In the genomic region with DNA sequence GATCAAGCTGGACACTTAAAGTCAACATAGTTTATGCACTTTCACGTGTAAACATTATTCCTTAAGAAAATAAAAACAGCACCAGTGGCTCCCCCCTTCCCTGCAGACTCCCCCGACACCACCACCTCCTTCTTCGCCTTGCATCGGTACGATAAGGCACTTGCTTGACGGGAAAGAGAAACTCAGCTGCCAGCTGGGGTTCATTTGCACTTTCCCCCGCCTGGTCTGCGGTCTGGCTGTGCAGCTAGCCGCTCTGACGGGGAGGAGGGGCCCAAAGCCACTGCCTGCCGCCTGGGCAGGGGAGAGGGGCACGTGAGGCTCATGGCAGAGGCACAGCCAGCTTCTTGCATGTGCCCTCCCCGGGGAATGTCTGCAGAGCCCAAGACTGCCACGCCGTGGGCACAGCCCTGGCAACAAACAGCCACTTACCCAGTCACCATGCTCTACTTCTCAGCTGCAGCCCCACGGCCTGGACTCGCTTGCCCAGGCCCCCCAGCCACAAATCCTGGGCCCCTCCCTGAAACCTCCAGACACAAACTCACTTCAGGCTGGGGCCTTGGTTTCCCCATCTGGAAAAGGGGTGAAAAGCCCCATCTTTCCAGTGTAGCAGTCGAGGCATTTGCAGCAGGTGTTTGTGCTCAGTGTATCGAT, we compare ENCODE assay signal across 9 cellular contexts. TPM values are rescaled to one million over a fixed set of nuclear protein-coding genes. Genes with fewer than 3 reads are reported as not detected.
DNase-seq lines count a peak whose midpoint lies in the region; ATAC-seq, FAIRE-seq and TF ChIP-seq lines count a peak whose summit lies in the region.
"Had no signal": no experiment of that assay in that cellular context is flagged by ENCODE, and none has a peak within 500 bp of the region (broad histone marks: within the 10 kb centered on the region; RNA-seq: fewer than 3 reads in every experiment).

No MANE protein-coding gene starts in this region.

- TF ChIP-seq RAD21 in HepG2 (CRISPR knock-in tag; IDR thresholded peaks at IDR 0.05), result peak; percentile 39; the same call in 1 of the 2 replicates

- H3K4me1 ChIP-seq in HepG2 (ENCODE audit: insufficient read depth, low read length), result peaks cover 97% of the 10 kb centered on the region

- 0 out of 4 replicates have a peak, but pooled peaks have one; percentile 31 to 50 for TF ChIP-seq POLR2A in HepG2 (IDR thresholded peaks at IDR 0.05; ENCODE audit: insufficient read depth in 1 of 2, low read depth in 2 of 2, low read length in 2 of 2)

- H3K4me2 ChIP-seq in HepG2 (ENCODE audit: low read depth, low read length), result peak overlapping the region; percentile 80

- CTCF ChIA-PET in HepG2 (lab: Yijun Ruan, JAX; ENCODE audit: low intra/inter-chr PET ratio, low total read pairs), result interaction anchor here (0.9 kb wide), 1 partner anchor 59 kb away, joined by 3 read pairs; no protein-coding TSS in a partner anchor

- H3K36me3 Mint-ChIP-seq in central memory CD8-positive, alpha-beta T cell (ENCODE audit: insufficient read depth), result no peaks in the 10 kb centered on the region

- BruUV-seq in HepG2 (replicated peaks; lab: Mats Ljungman, UMichigan), result no TSS peak

- no peaks in the 10 kb centered on the region for H3K9me3 Mint-ChIP-seq in central memory CD8-positive, alpha-beta T cell

- H3K4me3 Mint-ChIP-seq in central memory CD8-positive, alpha-beta T cell, result peak overlapping the region; percentile 67

- peaks cover 15% of the 10 kb centered on the region for H3K27me3 Mint-ChIP-seq in central memory CD8-positive, alpha-beta T cell

- H3K79me2 ChIP-seq in HepG2 (ENCODE audit: insufficient read depth, low read length), result no peaks in the 10 kb centered on the region

- H3K27me3 ChIP-seq in HepG2 (ENCODE audit: control insufficient read depth in 1 of 2, insufficient read depth in 2 of 2, low read length in 2 of 2), result no peaks in the 10 kb centered on the region

- no peak overlapping the region for H3K27ac Mint-ChIP-seq in central memory CD8-positive, alpha-beta T cell (ENCODE audit: low read depth)

- FAIRE-seq in HepG2 (lab: Jason Lieb, UNC), result peak; percentile 28

- TF ChIP-seq EP300 in HepG2 (IDR thresholded peaks at IDR 0.05; ENCODE audit: low read depth in 2 of 2, low read length in 2 of 2) (peak in 1 of 2 experiments; percentile 31; a peak in 1 of 4 replicates), HepG2 (CRISPR knock-in tag; IDR thresholded peaks at IDR 0.05; ENCODE audit: borderline replicate concordance) (no peak; the same call in 1 of the 2 replicates)

- peaks cover 14% of the 10 kb centered on the region for H3K4me1 Mint-ChIP-seq in central memory CD8-positive, alpha-beta T cell

- H2AFZ ChIP-seq in HepG2 (ENCODE audit: low read length), result no peak overlapping the region

- DNase-seq in NCI-H1436 treated with DMSO at 0.1 percent for 48 hours (lab: John Stamatoyannopoulos, UW), result peak; percentile 63
- DNase-seq in activated CD4-positive, CD25-positive, alpha-beta regulatory T cell (lab: John Stamatoyannopoulos, UW), result peak; percentile 25 to 54 (median 36)
- DNase-seq in central memory CD8-positive, alpha-beta T cell (ENCODE audit: low spot score in 2 of 2), result peak; percentile 53 to 70
- DNase-seq in HepG2 (ENCODE audit: low spot score), result peak; percentile 67
- peak; percentile 14 to 64 (median 29) for DNase-seq in stimulated activated CD4-positive, alpha-beta T cell treated with anti-CD3 and anti-CD28 coated beads, TNF-alpha, amount 100 ng/mL, for 24 hours (ENCODE audit: low read depth in 3 of 3)
- DNase-seq in GOT3 (lab: John Stamatoyannopoulos, UW), result no peak

- ATAC-seq in GM18499 (IDR thresholded peaks at IDR 0.05; ENCODE audit: insufficient read depth, unreplicated experiment), result peak; percentile 38
- peak; percentile 73 for ATAC-seq in HG02610 (IDR thresholded peaks at IDR 0.05; ENCODE audit: unreplicated experiment)
- ATAC-seq in central memory CD8-positive, alpha-beta T cell (replicated peaks; ENCODE audit: extremely low read depth, poor library complexity, severe bottlenecking), result peak; percentile 88
- ATAC-seq in HepG2, result peak; percentile 71

- peak overlapping the region; percentile 48 for H3K9ac ChIP-seq in HepG2 (ENCODE audit: insufficient read depth, low read depth, low read length)

- POLR2A ChIA-PET in HepG2 (lab: Yijun Ruan, JAX), result interaction anchor here (0.6 to 6.2 kb wide), 24 partner anchors 8 to 163 kb away, joined by 3 to 167 read pairs (median 6); partner anchors contain the start of genes PRM1, PRM2, PRM3 and SOCS1

- peak overlapping the region; percentile 68 for H3K27ac ChIP-seq in HepG2 (ENCODE audit: extremely low read length, insufficient read depth, low read length)

- peak overlapping the region; percentile 15 to 67 (median 41) for H3K4me3 ChIP-seq in HepG2 (replicated peaks in 1 of 3; ENCODE audit: insufficient read depth in 1 of 3, low read depth in 2 of 3, low read length in 3 of 3)

- in situ Hi-C loops in HepG2 (cut with HindIII; ENCODE audit: extremely low pct_ligation_motif_present, low pct_unique_long_range_greater_than_20kb), result no loop called here

- TF ChIP-seq CTCF in HepG2 (CRISPR knock-in tag; IDR thresholded peaks at IDR 0.05), result peak; percentile 47

- H4K20me1 ChIP-seq in HepG2 (ENCODE audit: insufficient read depth, low read length), result no peaks in the 10 kb centered on the region

- intact Hi-C loops in HepG2 (cut with micrococcal nuclease; ENCODE audit: unreplicated experiment), result loop anchor here (2.0 to 5.0 kb wide), 4 partner anchors 17 to 190 kb away; partner anchors contain the start of genes PRM1 and SOCS1

- H3K36me3 ChIP-seq in HepG2 (replicated peaks in 1 of 2; ENCODE audit: control insufficient read depth in 1 of 2, insufficient read depth in 2 of 2, low read length in 2 of 2), result no peaks in the 10 kb centered on the region

- H3K9me3 ChIP-seq in HepG2 (ENCODE audit: low read length), result no peaks in the 10 kb centered on the region

- WGBS in HepG2 (ENCODE audit: low lambda C conversion rate), result 16% methylated on average over 13 of the region's 19 CpGs

RNA-seq across cellular contexts. Expression of gene PRM1, which starts 16.5 kb away (rescaled TPM):
- not detected in 2 replicates for total RNA-seq in HepG2 (2016; rRNA removed; fragmentation: Illumina TruSeq; extraction: Trizol)
- total RNA-seq in HepG2 (2016; cell fraction: cytosol; rRNA removed; fragmentation: Illumina TruSeq; extraction: Trizol; ENCODE audit: low read depth), result not detected in 2 replicates
- not detected in 2 replicates for total RNA-seq in HepG2 (2016; cell fraction: insoluble cytoplasmic fraction; rRNA removed; fragmentation: Illumina TruSeq; extraction: Trizol)
- total RNA-seq in HepG2 (2016; cell fraction: membrane; rRNA removed; fragmentation: Illumina TruSeq; extraction: Trizol), result not detected in 2 replicates
- not detected in 2 replicates for total RNA-seq in HepG2 (2016; cell fraction: nucleus; rRNA removed; fragmentation: Illumina TruSeq; extraction: Trizol)
- not detected in 2 replicates for polyA plus RNA-seq in HepG2 (2011; rRNA removed)
- polyA plus RNA-seq in HepG2 (2011; cell fraction: cytosol; rRNA removed), result 0.44 TPM in 1 of 2 replicates, not detected in the other
- polyA plus RNA-seq in HepG2 (2011; cell fraction: nucleus; rRNA removed), result not detected in 2 replicates
- not detected in 2 replicates for polyA plus RNA-seq in HepG2 (2012)
- not detected in 2 replicates for polyA plus RNA-seq in HepG2 (2016; cell fraction: cytosol; fragmentation: Illumina TruSeq; extraction: Trizol; ENCODE audit: low read depth)
- not detected in 2 replicates for polyA plus RNA-seq in HepG2 (2016; cell fraction: insoluble cytoplasmic fraction; fragmentation: Illumina TruSeq; extraction: Trizol; ENCODE audit: low read depth)
- not detected in 2 replicates for polyA plus RNA-seq in HepG2 (2016; cell fraction: membrane; fragmentation: Illumina TruSeq; extraction: Trizol; ENCODE audit: low read depth)
- not detected in 2 replicates for polyA plus RNA-seq in HepG2 (2016; cell fraction: nucleus; fragmentation: Illumina TruSeq; extraction: Trizol; ENCODE audit: insufficient read depth, low read depth)
- not detected in 2 replicates for polyA minus RNA-seq in HepG2 (2011; rRNA and poly(A)+ RNA removed; ENCODE audit: low replicate concordance)
- polyA minus RNA-seq in HepG2 (2011; cell fraction: cytosol; rRNA and poly(A)+ RNA removed), result not detected in 2 replicates
- not detected in 2 replicates for polyA minus RNA-seq in HepG2 (2011; cell fraction: nucleus; rRNA and poly(A)+ RNA removed)
- polyA plus RNA-seq: neural cell had no signal

RNA-seq across cellular contexts. Expression of gene PRM2, which starts 21.3 kb away (rescaled TPM):
- not detected in 2 replicates for total RNA-seq in HepG2 (2016; rRNA removed; fragmentation: Illumina TruSeq; extraction: Trizol)
- total RNA-seq in HepG2 (2016; cell fraction: cytosol; rRNA removed; fragmentation: Illumina TruSeq; extraction: Trizol; ENCODE audit: low read depth), result 0.61 TPM in 1 of 2 replicates, not detected in the other
- total RNA-seq in HepG2 (2016; cell fraction: insoluble cytoplasmic fraction; rRNA removed; fragmentation: Illumina TruSeq; extraction: Trizol), result not detected in 2 replicates
- 0.28 and 0.52 TPM in 2 replicates for total RNA-seq in HepG2 (2016; cell fraction: membrane; rRNA removed; fragmentation: Illumina TruSeq; extraction: Trizol)
- not detected in 2 replicates for total RNA-seq in HepG2 (2016; cell fraction: nucleus; rRNA removed; fragmentation: Illumina TruSeq; extraction: Trizol)
- polyA plus RNA-seq in HepG2 (2011; rRNA removed), result 0.54 TPM in 1 of 2 replicates, not detected in the other
- polyA plus RNA-seq in HepG2 (2011; cell fraction: cytosol; rRNA removed), result 0.19 and 0.26 TPM in 2 replicates
- not detected in 2 replicates for polyA plus RNA-seq in HepG2 (2011; cell fraction: nucleus; rRNA removed)
- polyA plus RNA-seq in HepG2 (2012), result not detected in 2 replicates
- polyA plus RNA-seq in HepG2 (2016; cell fraction: cytosol; fragmentation: Illumina TruSeq; extraction: Trizol; ENCODE audit: low read depth), result 1.6 and 2.0 TPM in 2 replicates
- polyA plus RNA-seq in HepG2 (2016; cell fraction: insoluble cytoplasmic fraction; fragmentation: Illumina TruSeq; extraction: Trizol; ENCODE audit: low read depth), result 0.56 TPM in 1 of 2 replicates, not detected in the other
- polyA plus RNA-seq in HepG2 (2016; cell fraction: membrane; fragmentation: Illumina TruSeq; extraction: Trizol; ENCODE audit: low read depth), result 0.55 and 0.73 TPM in 2 replicates
- polyA plus RNA-seq in HepG2 (2016; cell fraction: nucleus; fragmentation: Illumina TruSeq; extraction: Trizol; ENCODE audit: insufficient read depth, low read depth), result not detected in 2 replicates
- not detected in 2 replicates for polyA minus RNA-seq in HepG2 (2011; rRNA and poly(A)+ RNA removed; ENCODE audit: low replicate concordance)
- polyA minus RNA-seq in HepG2 (2011; cell fraction: cytosol; rRNA and poly(A)+ RNA removed), result not detected in 2 replicates
- polyA minus RNA-seq in HepG2 (2011; cell fraction: nucleus; rRNA and poly(A)+ RNA removed), result not detected in 2 replicates
- polyA plus RNA-seq: neural cell had no signal

RNA-seq across cellular contexts. Expression of gene PRM3, which starts 24.2 kb away (rescaled TPM):
- not detected in 2 replicates for total RNA-seq in HepG2 (2016; rRNA removed; fragmentation: Illumina TruSeq; extraction: Trizol)
- total RNA-seq in HepG2 (2016; cell fraction: cytosol; rRNA removed; fragmentation: Illumina TruSeq; extraction: Trizol; ENCODE audit: low read depth), result not detected in 2 replicates
- not detected in 2 replicates for total RNA-seq in HepG2 (2016; cell fraction: insoluble cytoplasmic fraction; rRNA removed; fragmentation: Illumina TruSeq; extraction: Trizol)
- not detected in 2 replicates for total RNA-seq in HepG2 (2016; cell fraction: membrane; rRNA removed; fragmentation: Illumina TruSeq; extraction: Trizol)
- not detected in 2 replicates for total RNA-seq in HepG2 (2016; cell fraction: nucleus; rRNA removed; fragmentation: Illumina TruSeq; extraction: Trizol)
- not detected in 2 replicates for polyA plus RNA-seq in HepG2 (2011; rRNA removed)
- polyA plus RNA-seq in HepG2 (2011; cell fraction: cytosol; rRNA removed), result not detected in 2 replicates
- not detected in 2 replicates for polyA plus RNA-seq in HepG2 (2011; cell fraction: nucleus; rRNA removed)
- not detected in 2 replicates for polyA plus RNA-seq in HepG2 (2012)
- not detected in 2 replicates for polyA plus RNA-seq in HepG2 (2016; cell fraction: cytosol; fragmentation: Illumina TruSeq; extraction: Trizol; ENCODE audit: low read depth)
- not detected in 2 replicates for polyA plus RNA-seq in HepG2 (2016; cell fraction: insoluble cytoplasmic fraction; fragmentation: Illumina TruSeq; extraction: Trizol; ENCODE audit: low read depth)
- polyA plus RNA-seq in HepG2 (2016; cell fraction: membrane; fragmentation: Illumina TruSeq; extraction: Trizol; ENCODE audit: low read depth), result not detected in 2 replicates
- polyA plus RNA-seq in HepG2 (2016; cell fraction: nucleus; fragmentation: Illumina TruSeq; extraction: Trizol; ENCODE audit: insufficient read depth, low read depth), result not detected in 2 replicates
- polyA minus RNA-seq in HepG2 (2011; rRNA and poly(A)+ RNA removed; ENCODE audit: low replicate concordance), result not detected in 2 replicates
- not detected in 2 replicates for polyA minus RNA-seq in HepG2 (2011; cell fraction: cytosol; rRNA and poly(A)+ RNA removed)
- 2.8 TPM in 1 of 2 replicates, not detected in the other for polyA minus RNA-seq in HepG2 (2011; cell fraction: nucleus; rRNA and poly(A)+ RNA removed)
- polyA plus RNA-seq: neural cell had no signal

RNA-seq across cellular contexts. Expression of gene TNP2, which starts 28.5 kb away (rescaled TPM):
- not detected in 2 replicates for total RNA-seq in HepG2 (2016; rRNA removed; fragmentation: Illumina TruSeq; extraction: Trizol)
- total RNA-seq in HepG2 (2016; cell fraction: cytosol; rRNA removed; fragmentation: Illumina TruSeq; extraction: Trizol; ENCODE audit: low read depth), result not detected in 2 replicates
- total RNA-seq in HepG2 (2016; cell fraction: insoluble cytoplasmic fraction; rRNA removed; fragmentation: Illumina TruSeq; extraction: Trizol), result not detected in 2 replicates
- not detected in 2 replicates for total RNA-seq in HepG2 (2016; cell fraction: membrane; rRNA removed; fragmentation: Illumina TruSeq; extraction: Trizol)
- not detected in 2 replicates for total RNA-seq in HepG2 (2016; cell fraction: nucleus; rRNA removed; fragmentation: Illumina TruSeq; extraction: Trizol)
- not detected in 2 replicates for polyA plus RNA-seq in HepG2 (2011; rRNA removed)
- polyA plus RNA-seq in HepG2 (2011; cell fraction: cytosol; rRNA removed), result not detected in 2 replicates
- polyA plus RNA-seq in HepG2 (2011; cell fraction: nucleus; rRNA removed), result not detected in 2 replicates
- not detected in 2 replicates for polyA plus RNA-seq in HepG2 (2012)
- polyA plus RNA-seq in HepG2 (2016; cell fraction: cytosol; fragmentation: Illumina TruSeq; extraction: Trizol; ENCODE audit: low read depth), result not detected in 2 replicates
- polyA plus RNA-seq in HepG2 (2016; cell fraction: insoluble cytoplasmic fraction; fragmentation: Illumina TruSeq; extraction: Trizol; ENCODE audit: low read depth), result not detected in 2 replicates
- not detected in 2 replicates for polyA plus RNA-seq in HepG2 (2016; cell fraction: membrane; fragmentation: Illumina TruSeq; extraction: Trizol; ENCODE audit: low read depth)
- polyA plus RNA-seq in HepG2 (2016; cell fraction: nucleus; fragmentation: Illumina TruSeq; extraction: Trizol; ENCODE audit: insufficient read depth, low read depth), result not detected in 2 replicates
- not detected in 2 replicates for polyA minus RNA-seq in HepG2 (2011; rRNA and poly(A)+ RNA removed; ENCODE audit: low replicate concordance)
- not detected in 2 replicates for polyA minus RNA-seq in HepG2 (2011; cell fraction: cytosol; rRNA and poly(A)+ RNA removed)
- polyA minus RNA-seq in HepG2 (2011; cell fraction: nucleus; rRNA and poly(A)+ RNA removed), result not detected in 2 replicates
- polyA plus RNA-seq: neural cell had no signal

RNA-seq across cellular contexts. Expression of gene SOCS1, which starts 41.6 kb away (rescaled TPM):
- total RNA-seq in HepG2 (2016; rRNA removed; fragmentation: Illumina TruSeq; extraction: Trizol), result 3.3 and 5.3 TPM in 2 replicates
- total RNA-seq in HepG2 (2016; cell fraction: cytosol; rRNA removed; fragmentation: Illumina TruSeq; extraction: Trizol; ENCODE audit: low read depth), result 5.4 and 8.1 TPM in 2 replicates
- total RNA-seq in HepG2 (2016; cell fraction: insoluble cytoplasmic fraction; rRNA removed; fragmentation: Illumina TruSeq; extraction: Trizol), result 2.8 and 4.2 TPM in 2 replicates
- 9.1 and 10.9 TPM in 2 replicates for total RNA-seq in HepG2 (2016; cell fraction: membrane; rRNA removed; fragmentation: Illumina TruSeq; extraction: Trizol)
- 5.6 and 5.7 TPM in 2 replicates for total RNA-seq in HepG2 (2016; cell fraction: nucleus; rRNA removed; fragmentation: Illumina TruSeq; extraction: Trizol)
- polyA plus RNA-seq in HepG2 (2011; rRNA removed), result 6.3 and 9.4 TPM in 2 replicates
- polyA plus RNA-seq in HepG2 (2011; cell fraction: cytosol; rRNA removed), result 5.3 and 8.4 TPM in 2 replicates
- 30.3 and 31.6 TPM in 2 replicates for polyA plus RNA-seq in HepG2 (2011; cell fraction: nucleus; rRNA removed)
- polyA plus RNA-seq in HepG2 (2012), result 6.5 and 7.4 TPM in 2 replicates
- polyA plus RNA-seq in HepG2 (2016; cell fraction: cytosol; fragmentation: Illumina TruSeq; extraction: Trizol; ENCODE audit: low read depth), result 5.5 and 7.8 TPM in 2 replicates
- polyA plus RNA-seq in HepG2 (2016; cell fraction: insoluble cytoplasmic fraction; fragmentation: Illumina TruSeq; extraction: Trizol; ENCODE audit: low read depth), result 5.2 and 6.3 TPM in 2 replicates
- polyA plus RNA-seq in HepG2 (2016; cell fraction: membrane; fragmentation: Illumina TruSeq; extraction: Trizol; ENCODE audit: low read depth), result 7.1 and 9.9 TPM in 2 replicates
- polyA plus RNA-seq in HepG2 (2016; cell fraction: nucleus; fragmentation: Illumina TruSeq; extraction: Trizol; ENCODE audit: insufficient read depth, low read depth), result 8.1 and 8.6 TPM in 2 replicates
- 3.9 and 31.0 TPM in 2 replicates for polyA minus RNA-seq in HepG2 (2011; rRNA and poly(A)+ RNA removed; ENCODE audit: low replicate concordance)
- 12.0 and 14.0 TPM in 2 replicates for polyA minus RNA-seq in HepG2 (2011; cell fraction: cytosol; rRNA and poly(A)+ RNA removed)
- 44.8 and 46.1 TPM in 2 replicates for polyA minus RNA-seq in HepG2 (2011; cell fraction: nucleus; rRNA and poly(A)+ RNA removed)
- polyA plus RNA-seq: neural cell had no signal

Comparison
In these comparisons a context has a peak if more than half of its experiments do, and no peak if none do; other contexts are left out.
1. ATAC-seq: peak in every context shown above with its lines; median percentile 88 in central memory CD8-positive, alpha-beta T cell; 73 in HG02610; 71 in HepG2; 38 in GM18499.